17 cellular contexts compared by ENCODE assay signal in genomic region chr2:191499874-191500565, GRCh38.
A peak's percentile ranks its signal among the peaks of the same experiment; 100 is the strongest.
DNase-seq lines count a peak whose midpoint lies in the region; ATAC-seq and TF ChIP-seq lines count a peak whose summit lies in the region.
"Had no signal": no experiment of that assay in that cellular context is flagged by ENCODE, and none has a peak within 500 bp of the region (broad histone marks: within the 10 kb centered on the region; RNA-seq: fewer than 3 reads in every experiment).

No MANE protein-coding gene starts in this region.

- H3K4me3 ChIP-seq in left ventricle myocardium inferior (no peak overlapping the region), WERI-Rb-1 (ENCODE audit: low read depth, low read length) (no peak overlapping the region)
- no peak overlapping the region for H3K4me3 ChIP-seq in effector memory CD4-positive, alpha-beta T cell (ENCODE audit: insufficient read depth, low read depth, low read length, poor library complexity, severe bottlenecking)
- H3K4me3 ChIP-seq: vagina had no signal

- H3K4me1 ChIP-seq in left ventricle myocardium inferior = peaks cover 30% of the 10 kb centered on the region
- H3K4me1 ChIP-seq in effector memory CD4-positive, alpha-beta T cell (ENCODE audit: control insufficient read depth, insufficient read depth, low read length, poor library complexity, severe bottlenecking) = no peaks in the 10 kb centered on the region

- H3K9me3 Mint-ChIP-seq in stimulated activated memory B cell treated with anti-CD40 and anti-IgM and Interleukin-4, amounts not matched to agents 10 μg/mL and 1 μg/mL and 100 μg/mL, for 72 hours = no peaks in the 10 kb centered on the region
- no peaks in the 10 kb centered on the region for H3K9me3 Mint-ChIP-seq in activated naive CD4-positive, alpha-beta T cell treated with anti-CD3 and anti-CD28 coated beads, Interleukin-2, amount 50 U/mL, for 72 hours

- intact Hi-C loops in Right ventricle myocardium inferior (cut with DNase I) (loop anchor here (2.0 to 5.0 kb wide), 2 partner anchors 281 to 333 kb away; no protein-coding TSS in a partner anchor), left ventricle myocardium inferior (cut with micrococcal nuclease) (loop anchor here (5.0 kb wide), 2 partner anchors 283 to 333 kb away; no protein-coding TSS in a partner anchor), left cardiac atrium (cut with DNase I) (loop anchor here (2.0 to 10.0 kb wide), 5 partner anchors 265 to 445 kb away; no protein-coding TSS in a partner anchor)

- no peak for DNase-seq in Right ventricle myocardium inferior (ENCODE audit: missing footprints)
- no peak for DNase-seq in left ventricle myocardium inferior
- DNase-seq in left cardiac atrium = no peak
- DNase-seq in WERI-Rb-1 = no peak
- no peak for DNase-seq in activated naive CD4-positive, alpha-beta T cell treated with anti-CD3 and anti-CD28 coated beads, Interleukin-2, amount 50 U/mL, for 72 hours (ENCODE audit: low spot score in 2 of 2)
- no peak for DNase-seq in effector memory CD4-positive, alpha-beta T cell
- DNase-seq: activated CD4-positive, alpha-beta T cell treated with anti-CD3 and anti-CD28 coated beads for 36 hours; activated naive CD4-positive, alpha-beta T cell treated with anti-CD3 and anti-CD28 coated beads, Interleukin-2, amount 50 U/mL, for 16 hours; Calu3; naive thymus-derived CD8-positive, alpha-beta T cell; NCI-H1694 treated with DMSO at 0.1 percent for 48 hours; stimulated activated CD4-positive, alpha-beta T cell treated with anti-CD3 and anti-CD28 coated beads, Interleukin-4, amount 100 ng/mL, for 24 hours had no signal

- TF ChIP-seq CTCF in left ventricle myocardium inferior (IDR thresholded peaks at IDR 0.05; ENCODE audit: borderline replicate concordance) (no peak), WERI-Rb-1 (IDR thresholded peaks at IDR 0.05; ENCODE audit: low read depth, low read length) (no peak)

- no peak overlapping the region for H3K4me3 Mint-ChIP-seq in stimulated activated memory B cell treated with anti-CD40 and anti-IgM and Interleukin-4, amounts not matched to agents 10 μg/mL and 1 μg/mL and 100 μg/mL, for 72 hours
- H3K4me3 Mint-ChIP-seq: activated CD4-positive, alpha-beta T cell treated with anti-CD3 and anti-CD28 coated beads for 36 hours; naive thymus-derived CD8-positive, alpha-beta T cell had no signal

- H3K27me3 ChIP-seq in left ventricle myocardium inferior (ENCODE audit: low read depth) (no peaks in the 10 kb centered on the region), WERI-Rb-1 (ENCODE audit: insufficient read depth, low read depth, severe bottlenecking) (no peaks in the 10 kb centered on the region)
- no peaks in the 10 kb centered on the region for H3K27me3 ChIP-seq in effector memory CD4-positive, alpha-beta T cell (replicated peaks; ENCODE audit: control insufficient read depth, insufficient read depth, low read length, poor library complexity, severe bottlenecking)
- H3K27me3 ChIP-seq: vagina had no signal

- peak; percentile 17 for ATAC-seq in Right ventricle myocardium inferior
- peak; percentile 92 for ATAC-seq in SK-N-SH treated with all-trans-retinoic acid at 6 μM for 48 hours
- ATAC-seq in left cardiac atrium = peak; percentile 37 to 64
- peak; percentile 25 for ATAC-seq in stimulated activated memory B cell treated with anti-CD40 and anti-IgM and Interleukin-4, amounts not matched to agents 10 μg/mL and 1 μg/mL and 100 μg/mL, for 72 hours
- no peak for ATAC-seq in activated naive CD4-positive, alpha-beta T cell treated with anti-CD3 and anti-CD28 coated beads, Interleukin-2, amount 50 U/mL, for 72 hours
- ATAC-seq: activated CD4-positive, alpha-beta T cell treated with anti-CD3 and anti-CD28 coated beads for 36 hours; left lobe of liver; naive thymus-derived CD8-positive, alpha-beta T cell had no signal

- no peaks in the 10 kb centered on the region for H3K4me1 Mint-ChIP-seq in stimulated activated memory B cell treated with anti-CD40 and anti-IgM and Interleukin-4, amounts not matched to agents 10 μg/mL and 1 μg/mL and 100 μg/mL, for 72 hours
- H3K4me1 Mint-ChIP-seq: activated CD4-positive, alpha-beta T cell treated with anti-CD3 and anti-CD28 coated beads for 36 hours had no signal

- no peaks in the 10 kb centered on the region for H3K36me3 Mint-ChIP-seq in stimulated activated memory B cell treated with anti-CD40 and anti-IgM and Interleukin-4, amounts not matched to agents 10 μg/mL and 1 μg/mL and 100 μg/mL, for 72 hours
- H3K36me3 Mint-ChIP-seq in activated naive CD4-positive, alpha-beta T cell treated with anti-CD3 and anti-CD28 coated beads, Interleukin-2, amount 50 U/mL, for 72 hours = no peaks in the 10 kb centered on the region
- H3K36me3 Mint-ChIP-seq: naive thymus-derived CD8-positive, alpha-beta T cell had no signal

- H3K36me3 ChIP-seq in left ventricle myocardium inferior (no peaks in the 10 kb centered on the region), WERI-Rb-1 (no peaks in the 10 kb centered on the region)
- no peaks in the 10 kb centered on the region for H3K36me3 ChIP-seq in effector memory CD4-positive, alpha-beta T cell (ENCODE audit: control insufficient read depth, insufficient read depth, low read length)
- H3K36me3 ChIP-seq: vagina had no signal

- H3K9me3 ChIP-seq in left ventricle myocardium inferior (replicated peaks) (no peaks in the 10 kb centered on the region), WERI-Rb-1 (ENCODE audit: severe bottlenecking) (no peaks in the 10 kb centered on the region)
- no peaks in the 10 kb centered on the region for H3K9me3 ChIP-seq in effector memory CD4-positive, alpha-beta T cell (ENCODE audit: control insufficient read depth, low read length)
- H3K9me3 ChIP-seq: vagina had no signal

- H3K27ac Mint-ChIP-seq in stimulated activated memory B cell treated with anti-CD40 and anti-IgM and Interleukin-4, amounts not matched to agents 10 μg/mL and 1 μg/mL and 100 μg/mL, for 72 hours = no peak overlapping the region
- H3K27ac Mint-ChIP-seq in activated naive CD4-positive, alpha-beta T cell treated with anti-CD3 and anti-CD28 coated beads, Interleukin-2, amount 50 U/mL, for 72 hours = peak overlapping the region in 1 of 2 donors; percentile 32
- H3K27ac Mint-ChIP-seq: activated CD4-positive, alpha-beta T cell treated with anti-CD3 and anti-CD28 coated beads for 36 hours; naive thymus-derived CD8-positive, alpha-beta T cell had no signal

- H3K27ac ChIP-seq in left ventricle myocardium inferior (replicated peaks) = no peak overlapping the region
- H3K27ac ChIP-seq in WERI-Rb-1 = no peak overlapping the region
- H3K27ac ChIP-seq in effector memory CD4-positive, alpha-beta T cell (ENCODE audit: insufficient read depth, low read length, poor library complexity, severe bottlenecking) = no peak overlapping the region
- H3K27ac ChIP-seq: RWPE1, vagina had no signal

- H3K27me3 Mint-ChIP-seq in stimulated activated memory B cell treated with anti-CD40 and anti-IgM and Interleukin-4, amounts not matched to agents 10 μg/mL and 1 μg/mL and 100 μg/mL, for 72 hours = peaks cover 20% of the 10 kb centered on the region

TF ChIP-seq in SK-N-SH treated with all-trans-retinoic acid at 6 μM for 48 hours, 23 proteins besides CTCF, POLR2A, EP300 and RAD21 (continues in another document):
- TF ChIP-seq TSHZ2 (CRISPR knock-in tag; IDR thresholded peaks at IDR 0.05) = peak; percentile 56; the same call in 1 of the 2 replicates
- no peak for TF ChIP-seq CSDC2 (CRISPR knock-in tag; IDR thresholded peaks at IDR 0.05)
- no peak for TF ChIP-seq OSR1 (CRISPR knock-in tag; IDR thresholded peaks at IDR 0.05)
- no peak for TF ChIP-seq BACH2 (CRISPR knock-in tag; IDR thresholded peaks at IDR 0.05; ENCODE audit: borderline replicate concordance)
- no peak for TF ChIP-seq PATZ1 (CRISPR knock-in tag; IDR thresholded peaks at IDR 0.05; ENCODE audit: borderline replicate concordance)
- TF ChIP-seq ZFP3 (CRISPR knock-in tag; IDR thresholded peaks at IDR 0.05) = no peak
- TF ChIP-seq ZC3H10 (CRISPR knock-in tag; IDR thresholded peaks at IDR 0.05) = no peak
- no peak for TF ChIP-seq ZNF565 (CRISPR knock-in tag; conservative IDR thresholded peaks at IDR 0.05; ENCODE audit: low read depth)
- no peak for TF ChIP-seq GLIS3 (CRISPR knock-in tag; IDR thresholded peaks at IDR 0.05)

Comparison
In these comparisons a context has a peak if more than half of its experiments do, and no peak if none do; other contexts are left out.
1. ATAC-seq: peak in Right ventricle myocardium inferior (single experiment), SK-N-SH treated with all-trans-retinoic acid at 6 μM for 48 hours (single experiment), left cardiac atrium (2 of 2) and stimulated activated memory B cell treated with anti-CD40 and anti-IgM and Interleukin-4, amounts not matched to agents 10 μg/mL and 1 μg/mL and 100 μg/mL, for 72 hours (single experiment); none in activated naive CD4-positive, alpha-beta T cell treated with anti-CD3 and anti-CD28 coated beads, Interleukin-2, amount 50 U/mL, for 72 hours (0 of 2).